In genomic region chr7:30730996-30731395, GRCh38 we compare ENCODE assay signal across 1 cellular context.
TF ChIP-seq lines count a peak whose summit lies in the region.

No MANE protein-coding gene starts in this region.

TF ChIP-seq in HepG2, 621 proteins besides CTCF, POLR2A, EP300 and RAD21:
- TF ChIP-seq ZNF704 (CRISPR knock-in tag; IDR thresholded peaks at IDR 0.05; ENCODE audit: borderline replicate concordance) (no peak), ZNF629 (CRISPR knock-in tag; conservative IDR thresholded peaks at IDR 0.05) (peak; percentile 71)
